Comparison of ENCODE assay signal across 1 cellular context in genomic region chr10:22615819-22616499, GRCh38.
TF ChIP-seq lines count a peak whose summit lies in the region.

No MANE protein-coding gene starts in this region.

TF ChIP-seq in K562, 482 proteins besides CTCF, POLR2A, EP300 and RAD21 (continued from another document and continues in another):
- peak; percentile 89 for TF ChIP-seq CHAMP1 (IDR thresholded peaks at IDR 0.05)
- TF ChIP-seq KAT7 (CRISPR knock-in tag; IDR thresholded peaks at IDR 0.05; ENCODE audit: borderline replicate concordance) = no peak
- TF ChIP-seq TFE3 (CRISPR knock-in tag; IDR thresholded peaks at IDR 0.05) = no peak
- no peak for TF ChIP-seq ZSCAN29 (IDR thresholded peaks at IDR 0.05)
- TF ChIP-seq MITF (IDR thresholded peaks at IDR 0.05) = peak; percentile 5; the same call in 1 of the 2 replicates
- no peak for TF ChIP-seq ZNF717 (CRISPR knock-in tag; IDR thresholded peaks at IDR 0.05)
- no peak for TF ChIP-seq ZNF253 (CRISPR knock-in tag; conservative IDR thresholded peaks at IDR 0.05)
- peak; percentile 38; the same call in 1 of the 2 replicates for TF ChIP-seq JUN (IDR thresholded peaks at IDR 0.05; ENCODE audit: borderline replicate concordance, low read depth, low read length)
- TF ChIP-seq JUN (CRISPR knock-in tag; IDR thresholded peaks at IDR 0.05; ENCODE audit: borderline replicate concordance) = no peak
- peak; percentile 67 for TF ChIP-seq POLR2G (IDR thresholded peaks at IDR 0.05; ENCODE audit: low read depth, low read length)
- TF ChIP-seq SETDB1 (IDR thresholded peaks at IDR 0.05; ENCODE audit: low read length) = no peak
- peak; percentile 71 to 79 for TF ChIP-seq TRIM24 (IDR thresholded peaks at IDR 0.05)
- no peak for TF ChIP-seq LARP7 (IDR thresholded peaks at IDR 0.05)
- no peak for TF ChIP-seq TAF15 (IDR thresholded peaks at IDR 0.05; ENCODE audit: low read depth, low read length)
- TF ChIP-seq FIP1L1 (IDR thresholded peaks at IDR 0.05; ENCODE audit: low read depth, low read length, poor library complexity, severe bottlenecking) = no peak
- TF ChIP-seq ZNF274 (IDR thresholded peaks at IDR 0.05; ENCODE audit: borderline replicate concordance, low read depth, low read length) = no peak
- TF ChIP-seq ZNF3 (CRISPR knock-in tag; IDR thresholded peaks at IDR 0.05) = no peak
- TF ChIP-seq ZNF57 (CRISPR knock-in tag; IDR thresholded peaks at IDR 0.05) = no peak
- no peak for TF ChIP-seq POLR3A (IDR thresholded peaks at IDR 0.05; ENCODE audit: borderline replicate concordance, extremely low read depth, insufficient read depth, insufficient read length)
- no peak for TF ChIP-seq TCFL5 (CRISPR knock-in tag; conservative IDR thresholded peaks at IDR 0.05)
- no peak for TF ChIP-seq ZNF707 (CRISPR knock-in tag; conservative IDR thresholded peaks at IDR 0.05)
- TF ChIP-seq XRCC4 (IDR thresholded peaks at IDR 0.05; ENCODE audit: extremely low read depth, insufficient read depth, insufficient read length) = no peak
- TF ChIP-seq RCOR1 (IDR thresholded peaks at IDR 0.05; ENCODE audit: borderline replicate concordance in 1 of 2, low read depth in 2 of 2, low read length in 2 of 2) = peak; percentile 42 to 91; a peak in 2 of 4 replicates
- no peak for TF ChIP-seq PHTF2 (CRISPR knock-in tag; IDR thresholded peaks at IDR 0.05)
- peak; percentile 96 for TF ChIP-seq FOXK2 (conservative IDR thresholded peaks at IDR 0.05 in 1 of 2, IDR thresholded peaks at IDR 0.05 in 1 of 2; ENCODE audit: low read depth in 2 of 2)
- no peak for TF ChIP-seq THAP12 (CRISPR knock-in tag; IDR thresholded peaks at IDR 0.05)
- no peak for TF ChIP-seq MXD1 (CRISPR knock-in tag; IDR thresholded peaks at IDR 0.05; ENCODE audit: borderline replicate concordance, poor library complexity, severe bottlenecking)
- TF ChIP-seq YY1 (IDR thresholded peaks at IDR 0.05; ENCODE audit: borderline replicate concordance in 1 of 3, control insufficient read depth in 1 of 3, extremely low read depth in 1 of 3, insufficient read depth in 3 of 3, insufficient read length in 1 of 3, insufficient replicate concordance in 2 of 3, low read depth in 1 of 3, low read length in 2 of 3) = no peak
- TF ChIP-seq CREM (IDR thresholded peaks at IDR 0.05; ENCODE audit: low read depth) = peak; percentile 37; the same call in 1 of the 2 replicates
- TF ChIP-seq TFAP4 (CRISPR knock-in tag; IDR thresholded peaks at IDR 0.05; ENCODE audit: borderline replicate concordance) = peak; percentile 53; the same call in 1 of the 2 replicates
- no peak for TF ChIP-seq HMGN3 (IDR thresholded peaks at IDR 0.05; ENCODE audit: borderline replicate concordance, extremely low read depth, insufficient read length, low read depth, low read length)
- TF ChIP-seq HDAC8 (tag; IDR thresholded peaks at IDR 0.05) = peak; percentile 79; the same call in 1 of the 2 replicates
- no peak for TF ChIP-seq TRIM25 (IDR thresholded peaks at IDR 0.05; ENCODE audit: borderline replicate concordance)
- TF ChIP-seq NEUROD1 (IDR thresholded peaks at IDR 0.05; ENCODE audit: borderline replicate concordance, low read depth, low read length, partially characterized antibody) = no peak
- peak; percentile 60 for TF ChIP-seq E2F8 (IDR thresholded peaks at IDR 0.05; ENCODE audit: low read depth, partially characterized antibody)
- no peak for TF ChIP-seq ZBTB17 (CRISPR knock-in tag; IDR thresholded peaks at IDR 0.05)
- TF ChIP-seq ZBTB5 (IDR thresholded peaks at IDR 0.05) = no peak
- TF ChIP-seq HSF4 (CRISPR knock-in tag; IDR thresholded peaks at IDR 0.05; ENCODE audit: borderline replicate concordance) = no peak
- no peak for TF ChIP-seq CSDE1 (IDR thresholded peaks at IDR 0.05)
- TF ChIP-seq ZNF408 (CRISPR knock-in tag; IDR thresholded peaks at IDR 0.05; ENCODE audit: low read depth) = no peak
- TF ChIP-seq CBFB (CRISPR knock-in tag; IDR thresholded peaks at IDR 0.05) = no peak
- no peak for TF ChIP-seq HDAC3 (IDR thresholded peaks at IDR 0.05; ENCODE audit: borderline replicate concordance, partially characterized antibody)
- no peak; a peak in 2 of 6 replicates for TF ChIP-seq ZBTB11 (CRISPR knock-in tag; IDR thresholded peaks at IDR 0.05)
